8 cellular contexts compared by ENCODE assay signal in the genomic region with DNA sequence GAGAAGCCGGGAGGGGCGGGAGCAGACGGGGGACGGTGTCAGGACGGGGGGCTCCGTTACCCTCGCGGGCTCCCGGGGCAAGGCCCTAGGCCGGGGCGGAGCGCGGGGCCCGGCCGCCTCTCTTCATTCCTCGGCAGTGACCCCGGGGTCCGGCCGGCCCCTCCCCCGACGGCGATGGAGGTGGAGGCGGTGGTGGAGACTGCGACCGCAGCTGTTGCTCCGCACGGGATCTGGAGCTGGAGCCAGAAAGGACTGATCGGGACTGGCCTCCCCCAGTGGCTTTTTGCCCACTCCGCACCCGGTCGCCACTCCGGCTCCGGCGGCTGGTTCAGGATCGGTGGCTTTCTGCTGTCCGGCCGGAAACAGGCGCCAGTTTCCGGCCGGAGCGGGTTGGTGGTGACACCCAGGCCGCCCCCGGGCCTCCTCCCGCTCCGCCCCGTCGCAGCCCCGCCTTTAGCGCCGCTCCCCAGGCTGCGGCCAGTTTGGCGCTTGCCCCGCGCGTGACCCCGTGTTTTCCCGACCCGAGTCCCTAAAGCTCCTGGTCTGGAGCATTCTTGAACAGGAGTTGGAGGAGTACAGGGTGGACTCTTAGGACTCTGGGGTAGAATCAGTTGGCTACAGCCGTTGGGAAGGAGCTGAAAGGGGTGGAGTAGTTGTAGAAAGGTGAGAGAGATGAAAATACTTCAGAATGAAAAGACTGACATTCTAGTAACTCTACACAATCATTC. TPM values are rescaled to one million over a fixed set of nuclear protein-coding genes. Genes with fewer than 3 reads are reported as not detected.
DNase-seq lines count a peak whose midpoint lies in the region; ATAC-seq and TF ChIP-seq lines count a peak whose summit lies in the region.

A gene (minus strand): TSS at position 339 of the 728 bp plus-strand sequence. CDS start 33,216 bp downstream, outside the sequence.

- H3K36me3 Mint-ChIP-seq in IgD-negative memory B cell (no peaks in the 10 kb centered on the region), natural killer cell (no peaks in the 10 kb centered on the region)
- peaks cover 26% of the 10 kb centered on the region for H3K36me3 Mint-ChIP-seq in activated T-helper 2 cell treated with anti-CD3 and anti-CD28 coated beads, Interferon-gamma antibody, Interleukin-2, Interleukin-4, amounts not matched to agents 10 μg/mL and 5 μg/mL and 100 μg/mL, durations not matched to agents 14 hours and 24 hours and 36 hours (ENCODE audit: low read depth)
- peaks cover 7 to 9% of the 10 kb centered on the region in 2 donors for H3K36me3 Mint-ChIP-seq in stimulated activated naive B cell treated with anti-CD40 and anti-IgM and Interleukin-4, amounts not matched to agents 10 μg/mL and 1 μg/mL and 100 μg/mL, for 72 hours

- H3K4me1 Mint-ChIP-seq in IgD-negative memory B cell (peaks cover 0 to 11% (median 9%) of the 10 kb centered on the region in 3 donors), natural killer cell (peaks cover 35 to 43% of the 10 kb centered on the region in 2 donors)
- peaks cover 38% of the 10 kb centered on the region for H3K4me1 Mint-ChIP-seq in activated T-helper 2 cell treated with anti-CD3 and anti-CD28 coated beads, Interferon-gamma antibody, Interleukin-2, Interleukin-4, amounts not matched to agents 10 μg/mL and 5 μg/mL and 100 μg/mL, durations not matched to agents 14 hours and 24 hours and 36 hours (ENCODE audit: low read depth)
- peaks cover 10 to 12% of the 10 kb centered on the region in 2 donors for H3K4me1 Mint-ChIP-seq in stimulated activated naive B cell treated with anti-CD40 and anti-IgM and Interleukin-4, amounts not matched to agents 10 μg/mL and 1 μg/mL and 100 μg/mL, for 72 hours

- H3K9me3 Mint-ChIP-seq in IgD-negative memory B cell (no peaks in the 10 kb centered on the region), natural killer cell (no peaks in the 10 kb centered on the region)
- no peaks in the 10 kb centered on the region for H3K9me3 Mint-ChIP-seq in activated T-helper 2 cell treated with anti-CD3 and anti-CD28 coated beads, Interferon-gamma antibody, Interleukin-2, Interleukin-4, amounts not matched to agents 10 μg/mL and 5 μg/mL and 100 μg/mL, durations not matched to agents 14 hours and 24 hours and 36 hours
- H3K9me3 Mint-ChIP-seq in stimulated activated naive B cell treated with anti-CD40 and anti-IgM and Interleukin-4, amounts not matched to agents 10 μg/mL and 1 μg/mL and 100 μg/mL, for 72 hours, result no peaks in the 10 kb centered on the region

- peaks cover 11% of the 10 kb centered on the region for H3K27me3 Mint-ChIP-seq in IgD-negative memory B cell
- no peaks in the 10 kb centered on the region for H3K27me3 Mint-ChIP-seq in activated T-helper 2 cell treated with anti-CD3 and anti-CD28 coated beads, Interferon-gamma antibody, Interleukin-2, Interleukin-4, amounts not matched to agents 10 μg/mL and 5 μg/mL and 100 μg/mL, durations not matched to agents 14 hours and 24 hours and 36 hours (ENCODE audit: low read depth)
- H3K27me3 Mint-ChIP-seq in natural killer cell (ENCODE audit: low read depth in 2 of 2), result no peaks in the 10 kb centered on the region
- peaks cover 29 to 46% of the 10 kb centered on the region in 2 donors for H3K27me3 Mint-ChIP-seq in stimulated activated naive B cell treated with anti-CD40 and anti-IgM and Interleukin-4, amounts not matched to agents 10 μg/mL and 1 μg/mL and 100 μg/mL, for 72 hours

- peak; percentile 31 to 81 for TF ChIP-seq POLR2A in Peyer's patch (IDR thresholded peaks at IDR 0.05)

- peak within 1 kb of the TSS; percentile 73 to 94 (median 86) for H3K4me3 ChIP-seq in Peyer's patch

- TF ChIP-seq CTCF in Peyer's patch (IDR thresholded peaks at IDR 0.05) (peak in 1 of 6 experiments; percentile 13), natural killer cell (IDR thresholded peaks at IDR 0.05) (no peak)

- H3K27ac Mint-ChIP-seq in IgD-negative memory B cell (peak within 1 kb of the TSS; percentile 25 to 72 (median 71)), natural killer cell (peak within 1 kb of the TSS; percentile 79 to 96)
- peak within 1 kb of the TSS; percentile 97 for H3K27ac Mint-ChIP-seq in activated T-helper 2 cell treated with anti-CD3 and anti-CD28 coated beads, Interferon-gamma antibody, Interleukin-2, Interleukin-4, amounts not matched to agents 10 μg/mL and 5 μg/mL and 100 μg/mL, durations not matched to agents 14 hours and 24 hours and 36 hours
- H3K27ac Mint-ChIP-seq in stimulated activated naive B cell treated with anti-CD40 and anti-IgM and Interleukin-4, amounts not matched to agents 10 μg/mL and 1 μg/mL and 100 μg/mL, for 72 hours, result peak within 1 kb of the TSS; percentile 88

- peak within 1 kb of the TSS; percentile 80 to 97 (median 89) for H3K27ac ChIP-seq in Peyer's patch

- H3K9me3 ChIP-seq in Peyer's patch, result no peaks in the 10 kb centered on the region

- no peaks in the 10 kb centered on the region for H3K27me3 ChIP-seq in Peyer's patch

- intact Hi-C loops in activated T-helper 2 cell treated with anti-CD3 and anti-CD28 coated beads, Interferon-gamma antibody, Interleukin-2, Interleukin-4, amounts not matched to agents 10 μg/mL and 5 μg/mL and 100 μg/mL, durations not matched to agents 14 hours and 24 hours and 36 hours (cut with micrococcal nuclease), result loop anchor here (5.0 kb wide), 2 partner anchors 83 to 227 kb away; a partner anchor contains a TSS
- intact Hi-C loops in natural killer cell (cut with micrococcal nuclease), result loop anchor here (5.0 kb wide), 1 partner anchor 57 kb away; a partner anchor contains a TSS

- peaks cover 0 to 15% (median 0%) of the 10 kb centered on the region in 4 donors for H3K4me1 ChIP-seq in Peyer's patch

- DNase-seq in DMS 273 (lab: John Stamatoyannopoulos, UW; ENCODE audit: unreplicated experiment) (peak; percentile 96), Peyer's patch (peak; percentile 64 to 92 (median 89)), fibroblast of peridontal ligament (ENCODE audit: extremely low read depth) (peak; percentile 78), natural killer cell (peak; percentile 72)
- peak; percentile 69 for DNase-seq in activated T-helper 2 cell treated with anti-CD3 and anti-CD28 coated beads, Interferon-gamma antibody, Interleukin-2, Interleukin-4, amounts not matched to agents 10 μg/mL and 5 μg/mL and 100 μg/mL, durations not matched to agents 14 hours and 24 hours and 36 hours (ENCODE audit: low spot score)
- DNase-seq in stimulated activated naive B cell treated with anti-CD40 and anti-IgM and Interleukin-4, amounts not matched to agents 10 μg/mL and 1 μg/mL and 100 μg/mL, for 72 hours, result peak; percentile 61

- no peaks in the 10 kb centered on the region for H3K36me3 ChIP-seq in Peyer's patch

- ATAC-seq in GM21528 (IDR thresholded peaks at IDR 0.05; ENCODE audit: low FRiP score, unreplicated experiment), result peak; percentile 70
- ATAC-seq in natural killer cell, result peak; percentile 90 to 94 (median 92)
- ATAC-seq in stimulated activated naive B cell treated with anti-CD40 and anti-IgM and Interleukin-4, amounts not matched to agents 10 μg/mL and 1 μg/mL and 100 μg/mL, for 72 hours (replicated peaks), result peak; percentile 91 to 95

- peak within 1 kb of the TSS; percentile 84 to 98 (median 94) for H3K4me3 Mint-ChIP-seq in IgD-negative memory B cell
- H3K4me3 Mint-ChIP-seq in activated T-helper 2 cell treated with anti-CD3 and anti-CD28 coated beads, Interferon-gamma antibody, Interleukin-2, Interleukin-4, amounts not matched to agents 10 μg/mL and 5 μg/mL and 100 μg/mL, durations not matched to agents 14 hours and 24 hours and 36 hours (ENCODE audit: low read depth), result peak within 1 kb of the TSS; percentile 97
- H3K4me3 Mint-ChIP-seq in natural killer cell, result peak within 1 kb of the TSS; percentile 98
- peak within 1 kb of the TSS; percentile 93 to 98 for H3K4me3 Mint-ChIP-seq in stimulated activated naive B cell treated with anti-CD40 and anti-IgM and Interleukin-4, amounts not matched to agents 10 μg/mL and 1 μg/mL and 100 μg/mL, for 72 hours

RNA-seq across cellular contexts. Expression of the gene that starts here (rescaled TPM):
- 0.53 TPM for polyA plus RNA-seq in IgD-negative memory B cell
- total RNA-seq in Peyer's patch, result 10 to 100 TPM; 12.4 to 22.0 (median 19.5) TPM
- 26.1 and 28.2 TPM in 2 replicates for total RNA-seq in activated T-helper 2 cell treated with anti-CD3 and anti-CD28 coated beads, Interferon-gamma antibody, Interleukin-2, Interleukin-4, amounts not matched to agents 10 μg/mL and 5 μg/mL and 100 μg/mL, durations not matched to agents 14 hours and 24 hours and 36 hours
- 10 to 100 TPM; 10.6 to 19.6 (median 12.3) TPM for total RNA-seq in natural killer cell

Comparison
In these comparisons a context has a peak if more than half of its experiments do, and no peak if none do; other contexts are left out.
1. Peak in every context shown above with its lines: DNase-seq, ATAC-seq, H3K4me3 ChIP-seq and H3K27ac ChIP-seq.